In the genomic region with DNA sequence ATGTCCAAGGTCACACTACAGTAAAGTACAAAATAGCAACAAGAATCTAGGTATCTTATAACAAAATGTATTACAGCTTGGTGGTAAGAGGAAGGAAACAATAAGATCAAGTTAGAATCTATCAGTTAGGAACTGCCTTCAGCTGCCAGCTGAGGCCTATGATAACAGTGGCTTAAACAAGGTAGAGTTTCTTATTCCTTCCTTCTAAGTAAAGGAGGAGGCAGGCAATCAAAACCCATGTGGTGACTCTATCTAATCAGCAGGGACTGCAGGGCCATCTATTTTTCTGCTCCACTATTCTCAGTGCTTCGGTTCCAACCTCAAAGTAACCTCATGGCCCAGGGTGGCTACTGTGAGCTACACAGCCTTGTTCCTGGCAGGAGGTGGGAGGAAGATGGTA, we compare ENCODE assay signal across 18 cellular contexts. TPM values are rescaled to one million over a fixed set of nuclear protein-coding genes. Genes with fewer than 3 reads are reported as not detected.
DNase-seq lines count a peak whose midpoint lies in the region; ATAC-seq, FAIRE-seq and TF ChIP-seq lines count a peak whose summit lies in the region.
"Had no signal": no experiment of that assay in that cellular context is flagged by ENCODE, and none has a peak within 500 bp of the region (broad histone marks: within the 10 kb centered on the region; RNA-seq: fewer than 3 reads in every experiment).

No MANE protein-coding gene starts in this region.

- H3K9me3 ChIP-seq in PC-9 (ENCODE audit: insufficient read depth, low read depth) = no peaks in the 10 kb centered on the region
- H3K9me3 ChIP-seq in lower lobe of right lung = no peaks in the 10 kb centered on the region
- H3K9me3 ChIP-seq in suprapubic skin = no peaks in the 10 kb centered on the region
- H3K9me3 ChIP-seq in CD4-positive, alpha-beta T cell (ENCODE audit: control insufficient read depth, low read length) = no peaks in the 10 kb centered on the region
- no peaks in the 10 kb centered on the region for H3K9me3 ChIP-seq in GM23248 (ENCODE audit: low read depth)
- H3K9me3 ChIP-seq: HAP-1, pancreas had no signal

- no peaks in the 10 kb centered on the region for H3K36me3 Mint-ChIP-seq in CD4-positive, alpha-beta T cell (ENCODE audit: low read depth)
- H3K36me3 Mint-ChIP-seq: CD14-positive monocyte had no signal

- H3K4me2 ChIP-seq in PC-9 (peak overlapping the region; percentile 73), GM23248 (ENCODE audit: unreplicated experiment) (no peak overlapping the region)

- TF ChIP-seq EP300 in suprapubic skin (IDR thresholded peaks at IDR 0.05) = no peak

- peaks cover 19% of the 10 kb centered on the region for H3K27me3 Mint-ChIP-seq in CD4-positive, alpha-beta T cell

- H2AFZ ChIP-seq in PC-9 (no peak overlapping the region), GM23248 (no peak overlapping the region)

- peaks cover 3% of the 10 kb centered on the region; the same call in 1 of the 2 replicates for H4K20me1 ChIP-seq in PC-9 (ENCODE audit: insufficient read depth)
- H4K20me1 ChIP-seq in GM23248 (ENCODE audit: insufficient read depth) = no peaks in the 10 kb centered on the region

- H3K27me3 ChIP-seq in PC-9 (ENCODE audit: insufficient read depth, low read depth) (no peaks in the 10 kb centered on the region), lower lobe of right lung (ENCODE audit: low read depth) (no peaks in the 10 kb centered on the region), suprapubic skin (no peaks in the 10 kb centered on the region), GM23248 (replicated peaks; ENCODE audit: insufficient read depth) (no peaks in the 10 kb centered on the region)
- H3K27me3 ChIP-seq in CD4-positive, alpha-beta T cell (ENCODE audit: control insufficient read depth, insufficient read depth, low read length) = no peaks in the 10 kb centered on the region
- H3K27me3 ChIP-seq: pancreas had no signal

- no peak for ATAC-seq in lower lobe of right lung
- no peak for ATAC-seq in CD4-positive, alpha-beta T cell (ENCODE audit: poor library complexity)

- H3K4me3 ChIP-seq in PC-9 (no peak overlapping the region), lower lobe of right lung (no peak overlapping the region), suprapubic skin (no peak overlapping the region), GM23248 (no peak overlapping the region)
- H3K4me3 ChIP-seq: HAP-1, pancreas had no signal

- H3K9me3 Mint-ChIP-seq in CD4-positive, alpha-beta T cell = no peaks in the 10 kb centered on the region

- CTCF ChIA-PET in PC-9 (lab: Charles Lee) = no interaction called here
- CTCF ChIA-PET in CD4-positive, alpha-beta T cell (lab: Charles Lee) = no interaction called here

- H3K27ac ChIP-seq in PC-9 = peak overlapping the region; percentile 56
- H3K27ac ChIP-seq in lower lobe of right lung = peak overlapping the region; percentile 38
- peak overlapping the region; percentile 7 for H3K27ac ChIP-seq in suprapubic skin
- H3K27ac ChIP-seq in CD4-positive, alpha-beta T cell (ENCODE audit: low read depth, low read length) = no peak overlapping the region
- H3K27ac ChIP-seq in GM23248 = no peak overlapping the region

- H3K4me1 ChIP-seq in PC-9 (replicated peaks; ENCODE audit: insufficient read depth) (peaks cover 46% of the 10 kb centered on the region), lower lobe of right lung (peaks cover 41% of the 10 kb centered on the region), suprapubic skin (peaks cover 27% of the 10 kb centered on the region), GM23248 (ENCODE audit: insufficient read depth) (peaks cover 12% of the 10 kb centered on the region)

- H3K4me3 Mint-ChIP-seq in CD4-positive, alpha-beta T cell = no peak overlapping the region
- H3K4me3 Mint-ChIP-seq: CD14-positive monocyte had no signal

- no TSS peak for BruUV-seq in PC-9 (replicated peaks; lab: Mats Ljungman, UMichigan)

- DNase-seq in PC-9 (no peak), dermis blood vessel endothelial cell (peak; percentile 13), lower lobe of right lung (no peak), suprapubic skin (ENCODE audit: low spot score in 2 of 2) (no peak), GM19239 (ENCODE audit: insufficient read length, low spot score) (no peak), epidermal melanocyte (ENCODE audit: insufficient read length, low spot score) (no peak), GM23248 (no peak)
- no peak for DNase-seq in CD4-positive, alpha-beta T cell
- DNase-seq: activated CD4-positive, alpha-beta T cell treated with anti-CD3 and anti-CD28 coated beads for 48 hours; activated T-cell treated with anti-CD3 and anti-CD28 coated beads for 4 hours; DND-41; midbrain; NCI-H1092 treated with DMSO at 0.1 percent for 48 hours; pancreas; stimulated activated CD4-positive, alpha-beta T cell treated with anti-CD3 and anti-CD28 coated beads, Interleukin-15, amount 100 ng/mL, for 24 hours had no signal

- H3K9ac ChIP-seq in GM23248 = no peak overlapping the region

- H3F3A ChIP-seq in PC-9 (ENCODE audit: insufficient read depth, low read depth) (peaks cover 23% of the 10 kb centered on the region), GM23248 (ENCODE audit: insufficient read depth) (peaks cover 12% of the 10 kb centered on the region)

- 94% methylated on average over 1 of the region's 1 CpG for WGBS in suprapubic skin
- 100% methylated on average over 1 of the region's 1 CpG for WGBS in GM23248 (ENCODE audit: low coverage in 1 of 2, low lambda C conversion rate in 2 of 2, missing lambda C conversion rate in 2 of 2), 2 experiments

- no peak for FAIRE-seq in GM19239 (lab: Jason Lieb, UNC)
- FAIRE-seq: colon, pancreas had no signal

- H3K79me2 ChIP-seq in PC-9 (ENCODE audit: low read depth) (peaks cover 87% of the 10 kb centered on the region), GM23248 (ENCODE audit: insufficient read depth) (peaks cover 6% of the 10 kb centered on the region; the same call in 1 of the 2 replicates)

- TF ChIP-seq POLR2A in suprapubic skin (IDR thresholded peaks at IDR 0.05) = no peak

- H3K9me2 ChIP-seq in PC-9 (ENCODE audit: insufficient read depth) (no peaks in the 10 kb centered on the region), GM23248 (ENCODE audit: insufficient read depth) (0 out of 2 replicates have a peak, but pooled peaks cover 3% of the 10 kb centered on the region)

- no peaks in the 10 kb centered on the region for H3K36me3 ChIP-seq in PC-9 (ENCODE audit: low read depth)
- no peaks in the 10 kb centered on the region for H3K36me3 ChIP-seq in lower lobe of right lung
- no peaks in the 10 kb centered on the region for H3K36me3 ChIP-seq in suprapubic skin
- H3K36me3 ChIP-seq in GM23248 (ENCODE audit: low read depth) = no peaks in the 10 kb centered on the region
- H3K36me3 ChIP-seq: HAP-1, pancreas had no signal

- TF ChIP-seq CTCF in PC-9 (conservative IDR thresholded peaks at IDR 0.05) = no peak
- no peak for TF ChIP-seq CTCF in lower lobe of right lung (IDR thresholded peaks at IDR 0.05)
- TF ChIP-seq CTCF in suprapubic skin (IDR thresholded peaks at IDR 0.05) = no peak
- no peak for TF ChIP-seq CTCF in CD4-positive, alpha-beta T cell (IDR thresholded peaks at IDR 0.05)

- in situ Hi-C loops in GM23248 (cut with MboI) = no loop called here

- no peaks in the 10 kb centered on the region for H3K4me1 Mint-ChIP-seq in CD4-positive, alpha-beta T cell (ENCODE audit: low read depth)
- H3K4me1 Mint-ChIP-seq: CD14-positive monocyte had no signal

- POLR2A ChIA-PET in PC-9 (lab: Charles Lee; ENCODE audit: unreplicated experiment) = no interaction called here
- POLR2A ChIA-PET in CD4-positive, alpha-beta T cell (lab: Charles Lee) = no interaction called here

- H3K27ac Mint-ChIP-seq in CD4-positive, alpha-beta T cell = no peak overlapping the region
- H3K27ac Mint-ChIP-seq: CD14-positive monocyte had no signal

- intact Hi-C loops in PC-9 (cut with micrococcal nuclease; ENCODE audit: unreplicated experiment) (no loop called here), lower lobe of right lung (cut with DNase I) (no loop called here)
- intact Hi-C loops in CD4-positive, alpha-beta T cell (cut with DNase I, micrococcal nuclease) = no loop called here

RNA-seq across cellular contexts. Expression of gene SH3D19, which starts 10.9 kb away (rescaled TPM):
- total RNA-seq in PC-9 (2021) (40.0 and 41.7 TPM in 2 replicates), dermis blood vessel endothelial cell (50.2 and 67.3 TPM in 2 replicates), lower lobe of right lung (86.6 TPM), suprapubic skin (100 to 1,000 TPM in 1 of 4 donors, 10 to 100 TPM in 3; 54.4 to 148 (median 79.1) TPM)
- under 1 TPM in 1 of 2 experiments, not detected in 1; 0.27 TPM for total RNA-seq in CD4-positive, alpha-beta T cell
- total RNA-seq in GM23248 (2014; rRNA removed; shearing (Covaris generic)) = 47.8 and 48.2 TPM in 2 replicates
- 29.1 and 36.5 TPM in 2 replicates for polyA plus RNA-seq in GM23248 (2016; fragmentation: Nextera tagmentation; extraction: Ambion mirVana)
- polyA plus RNA-seq: CD14-positive monocyte had no signal

RNA-seq across cellular contexts. Expression of gene PRSS48, which starts 37.5 kb away (rescaled TPM):
- not detected in 2 replicates for total RNA-seq in PC-9 (2021)
- total RNA-seq in dermis blood vessel endothelial cell = not detected in 2 replicates
- total RNA-seq in lower lobe of right lung = not detected
- not detected for total RNA-seq in suprapubic skin
- not detected for total RNA-seq in CD4-positive, alpha-beta T cell
- total RNA-seq in GM23248 (2014; rRNA removed; shearing (Covaris generic)) = not detected in 2 replicates
- polyA plus RNA-seq in GM23248 (2016; fragmentation: Nextera tagmentation; extraction: Ambion mirVana) = not detected in 2 replicates
- total RNA-seq: pancreas had no signal
- polyA plus RNA-seq: CD14-positive monocyte, pancreas had no signal

Comparison
In these comparisons a context has a peak if more than half of its experiments do, and no peak if none do; other contexts are left out.
1. H3K27ac ChIP-seq: peak in PC-9 (single experiment), lower lobe of right lung (single experiment) and suprapubic skin (single experiment); none in CD4-positive, alpha-beta T cell (single experiment) and GM23248 (single experiment).
2. RNA of gene SH3D19, which starts 10.9 kb away (total RNA-seq): 86.6 TPM in lower lobe of right lung (single experiment), 54.4 to 148 TPM in suprapubic skin, 50.2 to 67.3 TPM in dermis blood vessel endothelial cell, 47.8 to 48.2 TPM in GM23248 and 40.0 to 41.7 TPM in PC-9; 0.27 TPM in CD4-positive, alpha-beta T cell; every median in the first group is over 10 times any median in the second.